In the genomic region with DNA sequence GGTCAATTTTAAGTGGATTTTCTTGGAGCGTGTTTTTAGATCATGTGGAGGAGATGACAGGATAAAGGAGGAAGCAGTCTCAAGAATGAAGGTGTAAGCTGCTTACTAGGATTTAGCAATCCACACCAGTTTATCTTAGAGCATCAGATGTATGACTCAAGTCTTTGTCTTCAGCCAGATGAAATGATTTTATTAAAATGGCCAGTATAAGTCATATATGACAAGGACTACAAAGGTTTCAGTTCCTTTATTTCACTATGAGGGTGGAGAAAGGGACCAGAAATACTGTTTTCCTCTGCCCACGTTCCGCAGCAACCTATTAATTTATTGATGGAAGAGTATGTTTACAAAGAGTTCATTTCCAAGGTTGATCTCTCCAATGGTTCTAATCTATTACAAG, we compare ENCODE assay signal across 28 cellular contexts.
"Had no signal": no experiment of that assay in that cellular context is flagged by ENCODE, and none has a peak within 500 bp of the region (broad histone marks: within the 10 kb centered on the region; RNA-seq: fewer than 3 reads in every experiment).

No MANE protein-coding gene starts in this region.

- DNase-seq: activated CD4-positive, alpha-beta T cell treated with anti-CD3 and anti-CD28 coated beads for 4 hours; activated CD4-positive, alpha-beta T cell treated with anti-CD3 and anti-CD28 coated beads, Interleukin-2, amount 50 U/mL, for 48 hours; activated CD8-positive, alpha-beta memory T cell treated with anti-CD3 and anti-CD28 coated beads for 24 hours; activated effector memory CD4-positive, alpha-beta T cell treated with Interleukin-2 at 50 U/mL for 16 hours; activated naive CD4-positive, alpha-beta T cell treated with Interleukin-2 at 50 U/mL for 16 hours; anterior cingulate cortex; cerebellar nuclear complex; colonic mucosa; effector CD8-positive, alpha-beta T cell; hypothalamus; immature natural killer cell; kidney; left colon; mammary epithelial cell; naive B cell; nephron progenitor cell; right lobe of liver; stimulated activated CD4-positive, alpha-beta T cell treated with anti-CD3 and anti-CD28 coated beads, Interleukin-2, amount 100 ng/mL, for 48 hours; stimulated activated naive CD4-positive, alpha-beta T cell treated with Interleukin-2 at 50 U/mL for 16 hours; testis; transverse colon had no signal

- H3K36me3 ChIP-seq: cardiac muscle cell, colonic mucosa, gastroesophageal sphincter, neutrophil, right lobe of liver, transverse colon had no signal

- H3K9me3 Mint-ChIP-seq: nephron progenitor cell had no signal

- H3K4me3 Mint-ChIP-seq: activated naive CD8-positive, alpha-beta T cell; immature natural killer cell; naive B cell; nephron progenitor cell had no signal

- H3K36me3 Mint-ChIP-seq: activated naive CD8-positive, alpha-beta T cell; naive B cell had no signal

- H3K27me3 Mint-ChIP-seq: activated naive CD8-positive, alpha-beta T cell; naive B cell had no signal

- FAIRE-seq: endometrium, kidney, TTC549 had no signal

- H3K4me1 Mint-ChIP-seq: immature natural killer cell, naive B cell, nephron progenitor cell had no signal

- H3K27ac ChIP-seq: cardiac muscle cell, colonic mucosa, gastroesophageal sphincter, neutrophil, right lobe of liver, testis, transverse colon, VCaP had no signal

- H3K27me3 ChIP-seq: cardiac muscle cell, colonic mucosa, gastroesophageal sphincter, neutrophil, right lobe of liver, testis, transverse colon had no signal

- H3K9me3 ChIP-seq: colonic mucosa, gastroesophageal sphincter, neutrophil, right lobe of liver, testis, transverse colon had no signal

- ATAC-seq: gastroesophageal sphincter, left colon, right lobe of liver had no signal

- H3K4me3 ChIP-seq: cardiac muscle cell, colonic mucosa, gastroesophageal sphincter, right lobe of liver, testis, transverse colon had no signal

- H3K27ac Mint-ChIP-seq: activated naive CD8-positive, alpha-beta T cell; immature natural killer cell; nephron progenitor cell had no signal

- H3K4me1 ChIP-seq: colonic mucosa, gastroesophageal sphincter, right lobe of liver, testis, transverse colon had no signal
